ENCODE assay signal across 17 cellular contexts in the genomic region with DNA sequence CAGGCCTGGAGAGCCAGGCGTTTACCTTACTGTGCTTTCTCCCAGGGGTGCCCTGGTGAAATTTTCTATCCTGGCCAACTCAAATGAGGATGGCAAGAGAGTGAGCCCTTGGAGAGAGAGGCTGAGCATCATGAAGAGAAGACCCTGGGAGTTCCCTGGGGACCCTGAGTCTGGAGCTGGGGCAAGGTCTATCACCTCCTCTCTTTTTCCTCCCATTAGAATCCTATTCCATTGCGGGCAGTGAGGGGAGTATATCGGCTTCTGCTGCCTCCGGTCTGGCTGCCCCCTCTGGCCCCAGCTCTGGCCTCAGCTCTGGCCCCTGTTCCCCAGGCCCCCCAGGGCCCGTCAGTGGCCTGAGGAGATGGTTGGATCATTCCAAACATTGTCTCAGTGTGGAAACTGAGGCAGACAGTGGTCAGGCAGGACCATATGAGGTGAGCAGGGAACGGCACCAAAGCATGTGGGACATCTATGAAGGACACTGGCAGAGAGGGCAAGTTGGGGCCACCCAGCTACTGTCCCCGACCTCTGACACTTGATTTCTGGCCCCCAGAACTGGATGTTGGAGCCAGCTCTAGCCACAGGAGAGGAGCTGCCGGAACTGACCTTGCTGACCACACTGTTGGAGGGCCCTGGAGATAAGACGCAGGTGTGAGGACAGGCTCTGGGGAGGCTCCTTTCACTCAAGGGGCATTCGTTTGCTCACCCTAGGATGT. TPM values are rescaled to one million over a fixed set of nuclear protein-coding genes. Genes with fewer than 3 reads are reported as not detected.
DNase-seq lines count a peak whose midpoint lies in the region; ATAC-seq and TF ChIP-seq lines count a peak whose summit lies in the region.
"Had no signal": no experiment of that assay in that cellular context is flagged by ENCODE, and none has a peak within 500 bp of the region (broad histone marks: within the 10 kb centered on the region; RNA-seq: fewer than 3 reads in every experiment).

No MANE protein-coding gene starts in this region.

- no peaks in the 10 kb centered on the region for H4K20me1 ChIP-seq in Karpas-422 (ENCODE audit: insufficient read depth, low read depth, low read length)

- H3K27me3 ChIP-seq in right cardiac atrium (ENCODE audit: control insufficient read depth, insufficient read depth) (no peaks in the 10 kb centered on the region), thoracic aorta (replicated peaks; ENCODE audit: insufficient read depth) (no peaks in the 10 kb centered on the region), Karpas-422 (ENCODE audit: low read length) (no peaks in the 10 kb centered on the region)

- WGBS in right cardiac atrium, result 87% methylated on average over 10 of the region's 10 CpGs

- no peak overlapping the region for H3K9ac ChIP-seq in Karpas-422 (ENCODE audit: low read length)

- intact Hi-C loops in cardiac septum (cut with DNase I) (no loop called here), right cardiac atrium (cut with DNase I) (no loop called here)

- H3K4me2 ChIP-seq in Karpas-422 (ENCODE audit: low read depth, low read length, poor library complexity, severe bottlenecking), result no peak overlapping the region

- no peak overlapping the region for H2AFZ ChIP-seq in Karpas-422 (ENCODE audit: low read length)

- DNase-seq in cardiac septum (ENCODE audit: low spot score) (peak; percentile 54), right cardiac atrium (no peak), NCI-H82 (lab: John Stamatoyannopoulos, UW) (peak; percentile 91), glutamatergic neuron (peak; percentile 46), thoracic aorta (ENCODE audit: low spot score) (no peak), inferior parietal cortex (ENCODE audit: extremely low spot score) (no peak), NOMO-1 treated with DMSO at 0.1 percent for 48 hours (lab: John Stamatoyannopoulos, UW; ENCODE audit: unreplicated experiment) (no peak), Karpas-422 (no peak)
- DNase-seq: activated gamma-delta T cell; aorta; Calu3; esophagus squamous epithelium; heart right ventricle; kidney glomerular epithelial cell; NCI-H2029; stimulated activated CD4-positive, alpha-beta T cell treated with anti-CD3 and anti-CD28 coated beads, Interleukin-12 subunit alpha, Interleukin-12 subunit beta, amount 100 ng/mL, for 4 hours had no signal

- H3K9me3 ChIP-seq in right cardiac atrium (ENCODE audit: control insufficient read depth, low read length), result no peaks in the 10 kb centered on the region
- H3K9me3 ChIP-seq in thoracic aorta, result no peaks in the 10 kb centered on the region
- no peaks in the 10 kb centered on the region for H3K9me3 ChIP-seq in Karpas-422 (ENCODE audit: low read length)
- H3K9me3 ChIP-seq: esophagus squamous epithelium, heart right ventricle had no signal

- H3K4me1 Mint-ChIP-seq in glutamatergic neuron (ENCODE audit: low read depth, unreplicated experiment), result peaks cover 38% of the 10 kb centered on the region

- H3K4me1 ChIP-seq in right cardiac atrium (ENCODE audit: control insufficient read depth, insufficient read depth, low read length), result peaks cover 2% of the 10 kb centered on the region
- H3K4me1 ChIP-seq in thoracic aorta (ENCODE audit: control insufficient read depth in 1 of 2, low read depth in 2 of 2), result peaks cover 11 to 59% of the 10 kb centered on the region in 2 donors
- H3K4me1 ChIP-seq in Karpas-422 (ENCODE audit: low read length), result peaks cover 28% of the 10 kb centered on the region

- no peak overlapping the region for H3K4me3 ChIP-seq in right cardiac atrium (ENCODE audit: low read length)
- peak overlapping the region; percentile 80 for H3K4me3 ChIP-seq in thoracic aorta
- no peak overlapping the region for H3K4me3 ChIP-seq in Karpas-422 (ENCODE audit: low read length)

- no peaks in the 10 kb centered on the region for H3K9me2 ChIP-seq in Karpas-422 (replicated peaks; ENCODE audit: insufficient read depth, low read length)

- peak overlapping the region; percentile 92 for H3K27ac Mint-ChIP-seq in glutamatergic neuron (ENCODE audit: unreplicated experiment)
- H3K27ac Mint-ChIP-seq: stimulated activated naive CD8-positive, alpha-beta T cell treated with anti-CD3 and anti-CD28 coated beads, Interleukin-15, Interleukin-2, amounts not matched to agents 100 ng/mL and 50 ng/mL, for 24 hours had no signal

- H3K4me3 Mint-ChIP-seq in glutamatergic neuron (ENCODE audit: unreplicated experiment), result peak overlapping the region; percentile 83

- peaks cover 8% of the 10 kb centered on the region for H3K27me3 Mint-ChIP-seq in glutamatergic neuron (ENCODE audit: unreplicated experiment)

- peaks cover 6% of the 10 kb centered on the region for H3K36me3 Mint-ChIP-seq in glutamatergic neuron (ENCODE audit: unreplicated experiment)

- no peaks in the 10 kb centered on the region for H3K79me2 ChIP-seq in Karpas-422 (ENCODE audit: low read length)

- H3K36me3 ChIP-seq in thoracic aorta (peaks cover 28% of the 10 kb centered on the region), Karpas-422 (ENCODE audit: insufficient read depth, low read length) (no peaks in the 10 kb centered on the region)

- TF ChIP-seq CTCF in glutamatergic neuron (IDR thresholded peaks at IDR 0.05; ENCODE audit: partially characterized antibody, unreplicated experiment) (no peak), thoracic aorta (IDR thresholded peaks at IDR 0.05) (no peak)

- H3K27ac ChIP-seq in right cardiac atrium (ENCODE audit: low read length) (no peak overlapping the region), thoracic aorta (peak overlapping the region; percentile 42 to 99), Karpas-422 (ENCODE audit: low read length) (no peak overlapping the region)

- H3K9me3 Mint-ChIP-seq in glutamatergic neuron (ENCODE audit: unreplicated experiment), result peaks cover 13% of the 10 kb centered on the region
- H3K9me3 Mint-ChIP-seq: stimulated activated naive CD8-positive, alpha-beta T cell treated with anti-CD3 and anti-CD28 coated beads, Interleukin-15, Interleukin-2, amounts not matched to agents 100 ng/mL and 50 ng/mL, for 24 hours had no signal

- ATAC-seq in right cardiac atrium (no peak), thoracic aorta (ENCODE audit: insufficient number of reproducible peaks, low FRiP score, low read depth) (no peak)
- ATAC-seq: heart right ventricle had no signal

RNA-seq across cellular contexts. Expression of a gene that starts 1.6 kb away (rescaled TPM):
- 15.0 TPM for total RNA-seq in cardiac septum
- total RNA-seq in right cardiac atrium, result 10 to 100 TPM; 14.0 to 22.6 (median 18.1) TPM
- 21.3 TPM for polyA plus RNA-seq in right cardiac atrium
- total RNA-seq in glutamatergic neuron (ENCODE audit: unreplicated experiment), result 80.2 TPM
- 10 to 100 TPM; 73.8 to 77.0 TPM for total RNA-seq in thoracic aorta
- total RNA-seq in Karpas-422 (2014; rRNA removed; shearing (Covaris generic); ENCODE audit: low replicate concordance), result 0.87 TPM in 1 of 2 replicates, not detected in the other

RNA-seq across cellular contexts. Expression of a gene that starts 8.2 kb away (rescaled TPM):
- total RNA-seq in cardiac septum (31.0 TPM), right cardiac atrium (10 to 100 TPM; 29.3 to 44.6 (median 38.1) TPM), glutamatergic neuron (ENCODE audit: unreplicated experiment) (99.6 TPM), thoracic aorta (10 to 100 TPM; 37.9 to 55.1 TPM)
- polyA plus RNA-seq in right cardiac atrium, result 28.9 TPM
- total RNA-seq in Karpas-422 (2014; rRNA removed; shearing (Covaris generic); ENCODE audit: low replicate concordance), result 16.8 and 22.9 TPM in 2 replicates

RNA-seq across cellular contexts. Expression of a gene that starts 20.1 kb away (rescaled TPM):
- total RNA-seq in cardiac septum (11.1 TPM), right cardiac atrium (1 to 10 TPM; 1.2 to 2.5 (median 2.2) TPM), glutamatergic neuron (ENCODE audit: unreplicated experiment) (83.9 TPM), thoracic aorta (10 to 100 TPM in 1 of 2 donors, 1 to 10 TPM in 1; 4.0 to 11.0 TPM)
- 3.3 TPM for polyA plus RNA-seq in right cardiac atrium
- 0.58 and 0.63 TPM in 2 replicates for total RNA-seq in Karpas-422 (2014; rRNA removed; shearing (Covaris generic); ENCODE audit: low replicate concordance)

RNA-seq across cellular contexts. Expression of a gene that starts 21.9 kb away (rescaled TPM):
- total RNA-seq in cardiac septum (17.9 TPM), right cardiac atrium (10 to 100 TPM; 14.9 to 17.1 (median 15.6) TPM), glutamatergic neuron (ENCODE audit: unreplicated experiment) (27.5 TPM), thoracic aorta (10 to 100 TPM; 33.4 to 39.9 TPM)
- 8.7 TPM for polyA plus RNA-seq in right cardiac atrium
- total RNA-seq in Karpas-422 (2014; rRNA removed; shearing (Covaris generic); ENCODE audit: low replicate concordance), result 9.3 and 23.9 TPM in 2 replicates

Comparison
In these comparisons a context has a peak if more than half of its experiments do, and no peak if none do; other contexts are left out.
1. DNase-seq: peak in cardiac septum (single experiment), NCI-H82 (single experiment) and glutamatergic neuron (single experiment); none in right cardiac atrium (0 of 3), thoracic aorta (single experiment), inferior parietal cortex (single experiment), NOMO-1 treated with DMSO at 0.1 percent for 48 hours (single experiment) and Karpas-422 (single experiment).
2. H3K27ac ChIP-seq: peak in thoracic aorta (2 of 2); none in right cardiac atrium (single experiment) and Karpas-422 (single experiment).